ENCODE assay signal across 1 cellular context in the genomic region with DNA sequence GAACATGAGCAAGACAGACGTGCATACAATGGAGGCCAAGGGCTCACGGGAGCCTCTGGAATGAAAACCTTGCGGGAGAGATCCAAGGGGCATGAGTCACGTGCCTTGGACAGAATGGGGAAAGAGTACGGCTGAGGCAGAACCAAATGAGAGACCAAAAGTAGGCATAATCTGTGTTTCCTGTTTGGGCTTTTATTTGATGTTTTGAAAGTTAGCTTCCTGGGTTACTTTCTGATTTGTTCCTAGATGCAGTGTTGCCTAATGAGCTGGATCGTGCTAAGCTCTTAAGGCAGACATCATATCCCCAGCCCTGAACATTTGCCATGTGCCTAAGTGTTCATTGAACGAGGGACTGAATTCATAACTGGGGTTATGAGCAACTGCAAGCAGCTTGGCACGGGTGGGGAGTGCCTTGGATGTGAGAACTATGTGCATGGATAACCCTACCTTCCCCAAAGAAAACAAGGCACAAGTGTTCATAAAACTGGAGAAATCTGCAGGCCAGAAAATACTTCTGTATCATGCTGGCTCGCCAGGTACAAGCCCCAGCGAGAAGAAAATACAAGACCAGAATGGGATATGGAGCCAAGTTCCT.
TF ChIP-seq lines count a peak whose summit lies in the region.

No MANE protein-coding gene starts in this region.

TF ChIP-seq in SK-N-SH treated with all-trans-retinoic acid at 6 μM for 48 hours, 23 proteins besides CTCF, POLR2A, EP300 and RAD21 (continued from another document):
- TF ChIP-seq, protein P1, sequence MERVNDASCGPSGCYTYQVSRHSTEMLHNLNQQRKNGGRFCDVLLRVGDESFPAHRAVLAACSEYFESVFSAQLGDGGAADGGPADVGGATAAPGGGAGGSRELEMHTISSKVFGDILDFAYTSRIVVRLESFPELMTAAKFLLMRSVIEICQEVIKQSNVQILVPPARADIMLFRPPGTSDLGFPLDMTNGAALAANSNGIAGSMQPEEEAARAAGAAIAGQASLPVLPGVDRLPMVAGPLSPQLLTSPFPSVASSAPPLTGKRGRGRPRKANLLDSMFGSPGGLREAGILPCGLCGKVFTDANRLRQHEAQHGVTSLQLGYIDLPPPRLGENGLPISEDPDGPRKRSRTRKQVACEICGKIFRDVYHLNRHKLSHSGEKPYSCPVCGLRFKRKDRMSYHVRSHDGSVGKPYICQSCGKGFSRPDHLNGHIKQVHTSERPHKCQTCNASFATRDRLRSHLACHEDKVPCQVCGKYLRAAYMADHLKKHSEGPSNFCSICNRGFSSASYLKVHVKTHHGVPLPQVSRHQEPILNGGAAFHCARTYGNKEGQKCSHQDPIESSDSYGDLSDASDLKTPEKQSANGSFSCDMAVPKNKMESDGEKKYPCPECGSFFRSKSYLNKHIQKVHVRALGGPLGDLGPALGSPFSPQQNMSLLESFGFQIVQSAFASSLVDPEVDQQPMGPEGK (CRISPR knock-in tag; IDR thresholded peaks at IDR 0.05; ENCODE audit: borderline replicate concordance) = no peak
- TF ChIP-seq OSR1 (CRISPR knock-in tag; IDR thresholded peaks at IDR 0.05) (no peak), ZNF8 (CRISPR knock-in tag; IDR thresholded peaks at IDR 0.05) (no peak), TCF4 (CRISPR knock-in tag; IDR thresholded peaks at IDR 0.05; ENCODE audit: borderline replicate concordance) (no peak), CSDC2 (CRISPR knock-in tag; IDR thresholded peaks at IDR 0.05) (no peak), RARB (CRISPR knock-in tag; IDR thresholded peaks at IDR 0.05) (no peak)
